Comparison of ENCODE assay signal across 20 cellular contexts in the genomic region with DNA sequence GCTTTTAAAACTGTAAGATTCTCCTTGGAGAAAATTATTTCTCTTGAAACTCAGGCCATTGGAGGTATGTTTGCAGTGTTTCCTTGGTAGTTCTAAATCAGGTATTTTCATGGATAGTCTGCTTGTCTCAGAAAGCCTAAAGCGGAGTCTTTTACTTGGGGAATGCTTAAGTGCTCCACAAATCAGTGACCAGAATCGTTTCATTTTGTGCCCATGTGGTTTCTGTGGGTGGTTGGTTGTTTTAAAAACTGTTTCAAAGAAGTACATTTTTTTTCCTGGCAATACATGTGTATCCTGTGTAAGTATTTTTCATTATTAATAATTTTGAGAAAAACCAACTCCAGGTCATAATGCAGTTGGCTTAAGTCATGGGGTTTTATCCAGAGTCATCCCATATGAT.
DNase-seq lines count a peak whose midpoint lies in the region; ATAC-seq and TF ChIP-seq lines count a peak whose summit lies in the region.
"Had no signal": no experiment of that assay in that cellular context is flagged by ENCODE, and none has a peak within 500 bp of the region (broad histone marks: within the 10 kb centered on the region; RNA-seq: fewer than 3 reads in every experiment).

No MANE protein-coding gene starts in this region.

- no peak overlapping the region for H2AFZ ChIP-seq in DND-41 (ENCODE audit: low read depth, low read length)

- DNase-seq in DND-41, result no peak
- DNase-seq in central memory CD8-positive, alpha-beta T cell (ENCODE audit: low spot score in 2 of 2), result no peak
- DNase-seq in T-helper 9 cell, result no peak
- DNase-seq in stimulated activated naive CD4-positive, alpha-beta T cell treated with Interleukin-2 at 50 U/mL for 16 hours (lab: John Stamatoyannopoulos, UW), result no peak
- DNase-seq in SIG-M5 (lab: John Stamatoyannopoulos, UW), result no peak
- DNase-seq: activated CD4-positive, alpha-beta T cell treated with anti-CD3 and anti-CD28 coated beads for 48 hours; anterior cingulate cortex; foreskin fibroblast; GF-D8; H9; left colon; NCI-H2081; nucleus accumbens; right cardiac atrium; tibial artery had no signal

- H3K27me3 ChIP-seq in DND-41 (ENCODE audit: insufficient read depth, low read length, poor library complexity), result no peaks in the 10 kb centered on the region
- H3K27me3 ChIP-seq: SJSA1, tibial artery had no signal

- peaks cover 74% of the 10 kb centered on the region for H3K79me2 ChIP-seq in DND-41 (ENCODE audit: insufficient read depth, low read length)

- H3K27ac ChIP-seq in DND-41 (ENCODE audit: low read length), result no peak overlapping the region
- H3K27ac ChIP-seq: SJSA1, tibial artery had no signal

- no peak overlapping the region for H3K4me3 ChIP-seq in DND-41 (ENCODE audit: low read depth in 1 of 2, low read length in 2 of 2)
- H3K4me3 ChIP-seq: SJSA1, tibial artery had no signal

- ATAC-seq in DND-41 (ENCODE audit: insufficient read depth, low read depth), result peak; percentile 60
- ATAC-seq in GM18909 (IDR thresholded peaks at IDR 0.05; ENCODE audit: poor library complexity, unreplicated experiment), result peak; percentile 49
- ATAC-seq in HG03135 (IDR thresholded peaks at IDR 0.05; ENCODE audit: unreplicated experiment), result peak; percentile 39
- ATAC-seq in central memory CD8-positive, alpha-beta T cell (replicated peaks; ENCODE audit: extremely low read depth, poor library complexity, severe bottlenecking), result no peak
- ATAC-seq in GM21367 (IDR thresholded peaks at IDR 0.05; ENCODE audit: unreplicated experiment), result no peak
- ATAC-seq: HepG2, right cardiac atrium had no signal

- no peak overlapping the region for H3K4me3 Mint-ChIP-seq in central memory CD8-positive, alpha-beta T cell
- H3K4me3 Mint-ChIP-seq: H9 had no signal

- H3K9me3 Mint-ChIP-seq in central memory CD8-positive, alpha-beta T cell, result no peaks in the 10 kb centered on the region

- H3K36me3 ChIP-seq in DND-41 (ENCODE audit: insufficient read depth, low read length), result no peaks in the 10 kb centered on the region
- H3K36me3 ChIP-seq: SJSA1, tibial artery had no signal

- H3K27me3 Mint-ChIP-seq in central memory CD8-positive, alpha-beta T cell, result no peaks in the 10 kb centered on the region

- H3K4me1 Mint-ChIP-seq in central memory CD8-positive, alpha-beta T cell, result peaks cover 57% of the 10 kb centered on the region

- no peak overlapping the region for H3K4me2 ChIP-seq in DND-41 (ENCODE audit: insufficient read depth, low read length)

- H3K36me3 Mint-ChIP-seq in central memory CD8-positive, alpha-beta T cell (ENCODE audit: insufficient read depth), result peaks cover 4% of the 10 kb centered on the region

- peaks cover 15% of the 10 kb centered on the region for H3K4me1 ChIP-seq in DND-41 (ENCODE audit: insufficient read depth, low read length)
- H3K4me1 ChIP-seq: SJSA1 had no signal

- peaks cover 7% of the 10 kb centered on the region; the same call in 1 of the 2 replicates for H4K20me1 ChIP-seq in DND-41 (ENCODE audit: insufficient read depth, low read length)

- H3K27ac Mint-ChIP-seq in central memory CD8-positive, alpha-beta T cell (ENCODE audit: low read depth), result peak overlapping the region; percentile 71

- no peak overlapping the region for H3K9ac ChIP-seq in DND-41 (ENCODE audit: low read depth, low read length)

- H3K9me3 ChIP-seq in DND-41 (ENCODE audit: insufficient read depth, low read length, severe bottlenecking), result peaks cover 1% of the 10 kb centered on the region
- H3K9me3 ChIP-seq: SJSA1 had no signal

- TF ChIP-seq CTCF in DND-41 (IDR thresholded peaks at IDR 0.05; ENCODE audit: borderline replicate concordance, extremely low read depth, low read length, poor library complexity, severe bottlenecking), result no peak

Comparison
In these comparisons a context has a peak if more than half of its experiments do, and no peak if none do; other contexts are left out.
1. ATAC-seq: peak in DND-41 (single experiment), GM18909 (single experiment) and HG03135 (single experiment); none in central memory CD8-positive, alpha-beta T cell (single experiment) and GM21367 (single experiment).